ENCODE assay signal across 10 cellular contexts in genomic region chr10:70441161-70441876, GRCh38. TPM values are rescaled to one million over a fixed set of nuclear protein-coding genes. Genes with fewer than 3 reads are reported as not detected.
DNase-seq lines count a peak whose midpoint lies in the region; ATAC-seq and TF ChIP-seq lines count a peak whose summit lies in the region.
"Had no signal": no experiment of that assay in that cellular context is flagged by ENCODE, and none has a peak within 500 bp of the region (broad histone marks: within the 10 kb centered on the region; RNA-seq: fewer than 3 reads in every experiment).

Gene NODAL, minus strand, starts transcription at chr10:70441681. Its CDS starts 14 bp downstream, at chr10:70441667.

- DNase-seq in Calu3 (no peak), activated B cell treated with CpG ODN at 0.5 μM for 24 hours (no peak), esophagus squamous epithelium (lab: John Stamatoyannopoulos, UW) (no peak), NCI-H1930 (lab: John Stamatoyannopoulos, UW) (no peak), AML-193 (lab: John Stamatoyannopoulos, UW) (no peak), Ammon's horn (ENCODE audit: low spot score) (no peak)
- DNase-seq: NCI-H2107 had no signal

- peaks cover 8% of the 10 kb centered on the region for H3K4me1 Mint-ChIP-seq in Calu3 (ENCODE audit: low read depth, unreplicated experiment)
- H3K4me1 Mint-ChIP-seq in activated B cell treated with CpG ODN at 0.5 μM for 24 hours = peaks cover 12% of the 10 kb centered on the region

- POLR2A ChIA-PET in activated B cell treated with CpG ODN at 0.5 μM for 24 hours (lab: Charles Lee) = no interaction called here

- H3K36me3 ChIP-seq in esophagus squamous epithelium (no peaks in the 10 kb centered on the region), neuron (ENCODE audit: insufficient read depth, low read length) (no peaks in the 10 kb centered on the region)

- intact Hi-C loops in Calu3 (cut with micrococcal nuclease; ENCODE audit: unreplicated experiment) (no loop called here), activated B cell treated with CpG ODN at 0.5 μM for 24 hours (cut with micrococcal nuclease) (no loop called here), esophagus squamous epithelium (cut with DNase I) (no loop called here)

- no peak within 1 kb of the TSS for H3K27ac ChIP-seq in esophagus squamous epithelium

- WGBS in esophagus squamous epithelium, 2 donors = 40% methylated on average over 1 of the region's 59 CpGs; no CpG with 5 or more reads in 1 of the 2 donors

- peak within 1 kb of the TSS; percentile 41 for H3K4me3 Mint-ChIP-seq in Calu3 (ENCODE audit: low read depth, unreplicated experiment)
- H3K4me3 Mint-ChIP-seq in activated B cell treated with CpG ODN at 0.5 μM for 24 hours = peak within 1 kb of the TSS; percentile 49

- no peaks in the 10 kb centered on the region for H3K36me3 Mint-ChIP-seq in Calu3 (ENCODE audit: insufficient read depth, unreplicated experiment)
- no peaks in the 10 kb centered on the region for H3K36me3 Mint-ChIP-seq in activated B cell treated with CpG ODN at 0.5 μM for 24 hours (ENCODE audit: low read depth)

- peaks cover 15 to 37% (median 16%) of the 10 kb centered on the region in 3 donors for H3K4me1 ChIP-seq in esophagus squamous epithelium
- H3K4me1 ChIP-seq in neuron (ENCODE audit: insufficient read depth, low read length) = no peaks in the 10 kb centered on the region

- no peak for TF ChIP-seq CTCF in Calu3 (IDR thresholded peaks at IDR 0.05; ENCODE audit: unreplicated experiment)
- TF ChIP-seq CTCF in activated B cell treated with CpG ODN at 0.5 μM for 24 hours (IDR thresholded peaks at IDR 0.05) = no peak
- peak in 1 of 6 experiments; percentile 5 for TF ChIP-seq CTCF in esophagus squamous epithelium (IDR thresholded peaks at IDR 0.05)

- peaks cover 66% of the 10 kb centered on the region for H3K27me3 Mint-ChIP-seq in Calu3 (ENCODE audit: unreplicated experiment)
- H3K27me3 Mint-ChIP-seq in activated B cell treated with CpG ODN at 0.5 μM for 24 hours = peaks cover 38% of the 10 kb centered on the region

- H3K9me3 Mint-ChIP-seq in Calu3 (ENCODE audit: low read depth, unreplicated experiment) (no peaks in the 10 kb centered on the region), activated B cell treated with CpG ODN at 0.5 μM for 24 hours (no peaks in the 10 kb centered on the region)

- H3K4me3 ChIP-seq in esophagus squamous epithelium (peak within 1 kb of the TSS in 3 of 4 donors; percentile 4 to 60 (median 34)), neuron (ENCODE audit: low read length) (no peak within 1 kb of the TSS)

- TF ChIP-seq POLR2A in esophagus squamous epithelium (IDR thresholded peaks at IDR 0.05) = no peak

- CTCF ChIA-PET in Calu3 (lab: Charles Lee) = interaction anchor here (2.0 kb wide), 1 partner anchor 9 kb away, joined by 5 read pairs; no protein-coding TSS in a partner anchor
- CTCF ChIA-PET in activated B cell treated with CpG ODN at 0.5 μM for 24 hours (lab: Charles Lee) = no interaction called here

- no peaks in the 10 kb centered on the region for H3K9me3 ChIP-seq in esophagus squamous epithelium
- peaks cover 8% of the 10 kb centered on the region for H3K9me3 ChIP-seq in neuron (ENCODE audit: low read length)

- BruUV-seq in Calu3 (replicated peaks; lab: Mats Ljungman, UMichigan) = no TSS peak

- H3K27me3 ChIP-seq in esophagus squamous epithelium = peaks cover 10 to 55% (median 20%) of the 10 kb centered on the region in 4 donors
- peaks cover 49% of the 10 kb centered on the region for H3K27me3 ChIP-seq in neuron (ENCODE audit: insufficient read depth, low read length)

- peak within 1 kb of the TSS; percentile 1 for H2AFZ ChIP-seq in neuron (ENCODE audit: low read depth, low read length)

- no peak within 1 kb of the TSS for H3K27ac Mint-ChIP-seq in Calu3 (ENCODE audit: unreplicated experiment)
- H3K27ac Mint-ChIP-seq in activated B cell treated with CpG ODN at 0.5 μM for 24 hours = no peak within 1 kb of the TSS

- no peak for ATAC-seq in activated B cell treated with CpG ODN at 0.5 μM for 24 hours (ENCODE audit: low read depth)
- no peak for ATAC-seq in GM18873 (IDR thresholded peaks at IDR 0.05; ENCODE audit: low FRiP score, unreplicated experiment)

RNA-seq across cellular contexts. Expression of gene NODAL, which starts in this region (rescaled TPM):
- total RNA-seq in Calu3 (2022) (not detected in 2 replicates), activated B cell treated with CpG ODN at 0.5 μM for 24 hours (not detected in 2 replicates), esophagus squamous epithelium (not detected)
- total RNA-seq: fibroblast of villous mesenchyme had no signal
